In the genomic region with DNA sequence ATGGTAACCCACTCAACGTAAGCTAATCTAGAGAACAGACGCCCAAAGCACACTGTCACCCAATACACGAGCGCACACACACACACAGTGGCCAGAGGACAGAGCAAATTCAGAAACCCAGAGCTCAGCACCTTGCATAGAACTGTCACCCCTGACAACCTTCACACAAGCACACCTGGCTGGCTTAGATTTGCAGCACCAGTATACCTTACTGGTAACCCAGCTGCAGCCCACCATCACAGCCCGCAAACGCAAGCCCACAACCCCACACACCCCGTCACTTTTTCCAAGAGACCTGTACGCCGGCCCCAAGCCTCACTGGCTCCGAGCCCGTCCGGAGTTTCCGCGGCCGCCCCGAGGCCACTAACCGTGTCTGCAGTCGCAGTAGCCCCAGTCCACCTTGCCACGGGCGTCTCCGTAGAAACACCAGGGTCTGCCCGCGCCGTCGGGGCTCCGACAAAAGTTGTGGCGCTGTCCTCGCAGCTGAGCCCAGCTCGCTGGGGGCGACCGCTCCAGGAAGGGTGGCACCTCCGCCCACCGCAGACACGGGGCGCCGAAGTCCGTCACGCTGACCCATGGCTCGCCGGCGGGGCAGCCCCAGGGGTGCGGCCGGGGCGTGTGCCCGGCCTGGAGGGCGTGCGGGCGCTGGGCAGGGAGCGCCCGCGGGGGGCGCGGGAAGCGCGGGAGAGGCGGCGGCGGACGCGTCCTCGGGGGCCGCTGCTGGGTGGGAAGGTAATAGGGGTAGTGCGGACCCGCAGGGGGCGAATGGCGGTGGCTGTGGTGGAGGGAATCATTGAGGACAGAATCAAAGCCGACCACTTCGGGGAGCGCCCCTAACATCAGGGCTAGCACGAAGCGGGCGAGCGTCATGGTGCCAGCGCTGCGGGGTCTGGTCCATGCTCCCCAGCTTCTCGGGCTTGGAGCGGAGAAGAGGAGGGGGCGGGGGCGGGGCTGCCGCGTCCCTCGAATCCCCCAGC, we compare ENCODE assay signal across 9 cellular contexts. TPM values are rescaled to one million over a fixed set of nuclear protein-coding genes. Genes with fewer than 3 reads are reported as not detected.
DNase-seq lines count a peak whose midpoint lies in the region; ATAC-seq, FAIRE-seq and TF ChIP-seq lines count a peak whose summit lies in the region.
"Had no signal": no experiment of that assay in that cellular context is flagged by ENCODE, and none has a peak within 500 bp of the region (broad histone marks: within the 10 kb centered on the region; RNA-seq: fewer than 3 reads in every experiment).

No MANE protein-coding gene starts in this region.

- DNase-seq in activated CD4-positive, alpha-beta T cell treated with anti-CD3 and anti-CD28 coated beads for 48 hours, result peak; percentile 5
- no peak for DNase-seq in activated CD4-positive, alpha-beta T cell treated with anti-CD3 and anti-CD28 coated beads, Interleukin-2, amount 50 U/mL, for 4 hours
- peak; percentile 9 for DNase-seq in NCI-H510A treated with DMSO at 0.1 percent for 48 hours (lab: John Stamatoyannopoulos, UW)
- DNase-seq in GM12878 (ENCODE audit: low read depth, low spot score), result no peak
- DNase-seq in immature natural killer cell, result peak in 2 of 3 donors; percentile 4 to 16
- no peak for DNase-seq in stimulated activated naive B cell treated with anti-CD40 and anti-IgM and Interleukin-4, amounts not matched to agents 10 μg/mL and 1 μg/mL and 100 μg/mL, for 72 hours
- DNase-seq in MV-4-11 (lab: John Stamatoyannopoulos, UW), result no peak

- RAD21 ChIA-PET in GM12878 (lab: Charles Lee; ENCODE audit: unreplicated experiment), result interaction anchor here (0.6 to 1.5 kb wide), 4 partner anchors 15 to 240 kb away, joined by 3 to 6 read pairs (median 4); no protein-coding TSS in a partner anchor

- no peak for TF ChIP-seq RAD21 in GM12878 (IDR thresholded peaks at IDR 0.05; ENCODE audit: insufficient read depth, low read depth, low read length)

- TF ChIP-seq CTCF in GM12878 (IDR thresholded peaks at IDR 0.05 in 2 of 3, conservative IDR thresholded peaks at IDR 0.05 in 1 of 3; ENCODE audit: control insufficient read depth in 2 of 3, extremely low read depth in 1 of 3, insufficient read depth in 1 of 3, low read depth in 3 of 3, low read length in 3 of 3), result no peak

- FAIRE-seq in GM12878 (lab: Jason Lieb, UNC), result no peak
- FAIRE-seq: G401.6 had no signal

- in situ Hi-C loops in GM12878 (cut with MboI), result no loop called here

- no peak overlapping the region for H3K9ac ChIP-seq in GM12878 (ENCODE audit: control insufficient read depth, insufficient read depth, low read length)

- H3K4me3 ChIP-seq in GM12878, result no peak overlapping the region

- peaks cover 4 to 7% of the 10 kb centered on the region in 2 experiments for H3K27me3 ChIP-seq in GM12878 (replicated peaks in 1 of 2; ENCODE audit: control insufficient read depth in 2 of 2, insufficient read depth in 2 of 2, low read length in 1 of 2)

- H4K20me1 ChIP-seq in GM12878 (ENCODE audit: control insufficient read depth, insufficient read depth), result no peaks in the 10 kb centered on the region

- peak overlapping the region; percentile 3 to 75 (median 66) for H3K4me3 Mint-ChIP-seq in immature natural killer cell
- peak overlapping the region; percentile 35 to 53 for H3K4me3 Mint-ChIP-seq in stimulated activated naive B cell treated with anti-CD40 and anti-IgM and Interleukin-4, amounts not matched to agents 10 μg/mL and 1 μg/mL and 100 μg/mL, for 72 hours

- peaks cover 0 to 5% (median under 1%) of the 10 kb centered on the region in 6 donors for H3K9me3 Mint-ChIP-seq in immature natural killer cell
- H3K9me3 Mint-ChIP-seq in stimulated activated naive B cell treated with anti-CD40 and anti-IgM and Interleukin-4, amounts not matched to agents 10 μg/mL and 1 μg/mL and 100 μg/mL, for 72 hours, result no peaks in the 10 kb centered on the region

- no peak for TF ChIP-seq POLR2A in GM12878 (IDR thresholded peaks at IDR 0.05; ENCODE audit: low read depth, low read length)

- 52% methylated on average over 54 of the region's 82 CpGs for WGBS in GM12878 (ENCODE audit: insufficient coverage, insufficient replicate concordance, low lambda C conversion rate, missing lambda C conversion rate)

- H3K79me2 ChIP-seq in GM12878 (ENCODE audit: control insufficient read depth, insufficient read depth, low read length), result no peaks in the 10 kb centered on the region

- peaks cover 0 to 10% (median 3%) of the 10 kb centered on the region in 3 donors for H3K36me3 Mint-ChIP-seq in immature natural killer cell
- no peaks in the 10 kb centered on the region for H3K36me3 Mint-ChIP-seq in stimulated activated naive B cell treated with anti-CD40 and anti-IgM and Interleukin-4, amounts not matched to agents 10 μg/mL and 1 μg/mL and 100 μg/mL, for 72 hours

- no peak for TF ChIP-seq EP300 in GM12878 (IDR thresholded peaks at IDR 0.05; ENCODE audit: borderline replicate concordance in 1 of 2, control insufficient read depth in 1 of 2, low read depth in 2 of 2, low read length in 2 of 2)

- POLR2A ChIA-PET in GM12878 (lab: Charles Lee), result interaction anchor here (0.7 to 1.1 kb wide), 2 partner anchors 12 to 62 kb away, joined by 3 read pairs; no protein-coding TSS in a partner anchor

- H3K9me3 ChIP-seq in GM12878 (replicated peaks; ENCODE audit: control insufficient read depth, insufficient read depth, low read length), result no peaks in the 10 kb centered on the region

- peak overlapping the region; percentile 7; the same call in 1 of the 2 replicates for H2AFZ ChIP-seq in GM12878 (ENCODE audit: control insufficient read depth, low read depth, low read length)

- H3K27ac ChIP-seq in GM12878 (ENCODE audit: control insufficient read depth, insufficient read depth), result no peak overlapping the region

- H3K36me3 ChIP-seq in GM12878 (ENCODE audit: control insufficient read depth in 2 of 2, insufficient read depth in 2 of 2, low read length in 1 of 2), result no peaks in the 10 kb centered on the region

- H3K4me2 ChIP-seq in GM12878 (ENCODE audit: control insufficient read depth, insufficient read depth), result 0 out of 2 replicates have a peak overlapping the region, but pooled peaks have one; percentile 95

- peaks cover 23 to 33% (median 27%) of the 10 kb centered on the region in 3 donors for H3K27me3 Mint-ChIP-seq in immature natural killer cell (ENCODE audit: low read depth in 3 of 3)
- H3K27me3 Mint-ChIP-seq in stimulated activated naive B cell treated with anti-CD40 and anti-IgM and Interleukin-4, amounts not matched to agents 10 μg/mL and 1 μg/mL and 100 μg/mL, for 72 hours, result peaks cover 58 to 71% of the 10 kb centered on the region in 2 donors

- H3K4me1 Mint-ChIP-seq in immature natural killer cell, result peaks cover 10 to 17% of the 10 kb centered on the region in 2 donors
- peaks cover 8 to 9% of the 10 kb centered on the region in 2 donors for H3K4me1 Mint-ChIP-seq in stimulated activated naive B cell treated with anti-CD40 and anti-IgM and Interleukin-4, amounts not matched to agents 10 μg/mL and 1 μg/mL and 100 μg/mL, for 72 hours

- ATAC-seq in HG02678 (IDR thresholded peaks at IDR 0.05; ENCODE audit: unreplicated experiment) (peak; percentile 19), GM12878 (peak; percentile 33)
- ATAC-seq in stimulated activated naive B cell treated with anti-CD40 and anti-IgM and Interleukin-4, amounts not matched to agents 10 μg/mL and 1 μg/mL and 100 μg/mL, for 72 hours (replicated peaks), result peak; percentile 31 to 33

- intact Hi-C loops in GM12878 (cut with micrococcal nuclease; ENCODE audit: unreplicated experiment), result loop anchor here (2.0 kb wide), 1 partner anchor 71 kb away; no protein-coding TSS in a partner anchor

- SMC1A ChIA-PET in GM12878 (lab: Charles Lee; ENCODE audit: uncharacterized antibody, unreplicated experiment), result interaction anchor here (0.9 to 1.3 kb wide), 5 partner anchors 14 to 237 kb away, joined by 3 to 6 read pairs (median 3); no protein-coding TSS in a partner anchor

- no peak overlapping the region for H3K27ac Mint-ChIP-seq in immature natural killer cell
- peak overlapping the region; percentile 14 for H3K27ac Mint-ChIP-seq in stimulated activated naive B cell treated with anti-CD40 and anti-IgM and Interleukin-4, amounts not matched to agents 10 μg/mL and 1 μg/mL and 100 μg/mL, for 72 hours

- CTCF ChIA-PET in GM12878 (lab: Yijun Ruan, JAX), result interaction anchor here (1.3 to 3.3 kb wide), 13 partner anchors 9 to 82 kb away, joined by 3 to 20 read pairs (median 5); no protein-coding TSS in a partner anchor

- no peaks in the 10 kb centered on the region for H3K4me1 ChIP-seq in GM12878 (ENCODE audit: control insufficient read depth, insufficient read depth, low read length)

- BruUV-seq in GM12878 (replicated peaks; lab: Mats Ljungman, UMichigan), result no TSS peak

TF ChIP-seq in GM12878, 131 proteins besides CTCF, POLR2A, EP300 and RAD21:
- TF ChIP-seq SUZ12 (IDR thresholded peaks at IDR 0.05; ENCODE audit: unreplicated experiment), result peak; percentile 62
- TF ChIP-seq BCL11A (IDR thresholded peaks at IDR 0.05; ENCODE audit: low read depth, low read length), result no peak

RNA-seq across cellular contexts. Expression of gene PRSS12, which starts 0.7 kb away (rescaled TPM):
- total RNA-seq in GM12878 (2013; cell fraction: nucleolus; rRNA removed), result 0.47 TPM in 1 of 2 replicates, not detected in the other
- total RNA-seq in GM12878 (2014; rRNA removed), result 0.05 and 0.11 TPM in 2 replicates
- total RNA-seq in GM12878 (2014; rRNA removed; fragmentation: Illumina TruSeq; extraction: Trizol), result 0.04 TPM in 1 of 2 replicates, not detected in the other
- 0.48 TPM in 1 of 2 replicates, not detected in the other for total RNA-seq in GM12878 (2021)
- 0.05 TPM for polyA plus RNA-seq in GM12878 (2011; ENCODE audit: low read depth)
- 0.22 and 0.34 TPM in 2 replicates for polyA plus RNA-seq in GM12878 (2011; rRNA removed)
- polyA plus RNA-seq in GM12878 (2011; cell fraction: cytosol; rRNA removed), result 0.08 and 0.19 TPM in 2 replicates
- 0.51 and 0.78 TPM in 2 replicates for polyA plus RNA-seq in GM12878 (2011; cell fraction: nucleus; rRNA removed)
- 0.03 and 0.08 TPM in 2 replicates for polyA plus RNA-seq in GM12878 (2012)
- polyA plus RNA-seq in GM12878 (2014; fragmentation: Illumina TruSeq; extraction: Trizol), result 0.11 TPM in 1 of 2 replicates, not detected in the other
- polyA plus RNA-seq in GM12878 (2014; fragmentation: Nextera tagmentation; extraction: Ambion mirVana), result under 1 TPM; 0.04 to 0.14 TPM
- polyA plus RNA-seq in GM12878 (2014; rRNA removed), result 0.10 TPM in 1 of 2 replicates, not detected in the other
- under 1 TPM; 0.07 to 0.16 TPM for polyA plus RNA-seq in GM12878 (2016; fragmentation: Nextera tagmentation; extraction: Ambion mirVana)
- 0.21 and 0.22 TPM in 2 replicates for polyA minus RNA-seq in GM12878 (2011; rRNA and poly(A)+ RNA removed)
- polyA minus RNA-seq in GM12878 (2011; cell fraction: cytosol; rRNA and poly(A)+ RNA removed), result not detected in 2 replicates
- 0.24 and 1.8 TPM in 2 replicates for polyA minus RNA-seq in GM12878 (2011; cell fraction: nucleus; rRNA and poly(A)+ RNA removed)
- polyA plus RNA-seq in immature natural killer cell, result not detected

Comparison
In these comparisons a context has a peak if more than half of its experiments do, and no peak if none do; other contexts are left out.
1. DNase-seq: peak in activated CD4-positive, alpha-beta T cell treated with anti-CD3 and anti-CD28 coated beads for 48 hours (single experiment), NCI-H510A treated with DMSO at 0.1 percent for 48 hours (single experiment) and immature natural killer cell (2 of 3); none in activated CD4-positive, alpha-beta T cell treated with anti-CD3 and anti-CD28 coated beads, Interleukin-2, amount 50 U/mL, for 4 hours (0 of 2), GM12878 (single experiment), stimulated activated naive B cell treated with anti-CD40 and anti-IgM and Interleukin-4, amounts not matched to agents 10 μg/mL and 1 μg/mL and 100 μg/mL, for 72 hours (single experiment) and MV-4-11 (single experiment).
2. Peak in every context shown above with its lines, with median percentiles within 50 percentile points of each other: ATAC-seq.